ENCODE assay signal across 8 cellular contexts in genomic region chr4:48340905-48341775, GRCh38. TPM values are rescaled to one million over a fixed set of nuclear protein-coding genes. Genes with fewer than 3 reads are reported as not detected.
DNase-seq lines count a peak whose midpoint lies in the region; ATAC-seq and TF ChIP-seq lines count a peak whose summit lies in the region.

Gene SLAIN2 (plus strand): TSS chr4:48341529. CDS start chr4:48341740, 211 bp downstream.

- TF ChIP-seq POLR2A in gastroesophageal sphincter (IDR thresholded peaks at IDR 0.05): peak; percentile 56 to 81

- H3K27me3 Mint-ChIP-seq in activated naive CD4-positive, alpha-beta T cell treated with anti-CD3 and anti-CD28 coated beads, Interleukin-2, amount 10 ng/mL, durations not matched to agents 7 days and 5 days: no peaks in the 10 kb centered on the region

- no peaks in the 10 kb centered on the region for H3K9me3 ChIP-seq in gastroesophageal sphincter

- peaks cover 0 to 48% (median 8%) of the 10 kb centered on the region in 3 donors for H3K4me1 ChIP-seq in gastroesophageal sphincter

- no peak for TF ChIP-seq EP300 in gastroesophageal sphincter (IDR thresholded peaks at IDR 0.05)

- H3K36me3 ChIP-seq in GM06990 (ENCODE audit: control insufficient read depth, insufficient read depth, low read length) (no peaks in the 10 kb centered on the region), gastroesophageal sphincter (no peaks in the 10 kb centered on the region)

- WGBS in gastroesophageal sphincter (ENCODE audit: low coverage in 1 of 2), 2 donors: 0 to 3% methylated on average over 2 to 7 of the region's 89 CpGs

- H3K4me1 Mint-ChIP-seq in activated naive CD4-positive, alpha-beta T cell treated with anti-CD3 and anti-CD28 coated beads, Interleukin-2, amount 10 ng/mL, durations not matched to agents 7 days and 5 days: peaks cover 51% of the 10 kb centered on the region

- peak within 1 kb of the TSS; percentile 94 to 99 (median 98) for H3K27ac ChIP-seq in gastroesophageal sphincter

- peaks cover 6% of the 10 kb centered on the region for H3K36me3 Mint-ChIP-seq in activated naive CD4-positive, alpha-beta T cell treated with anti-CD3 and anti-CD28 coated beads, Interleukin-2, amount 10 ng/mL, durations not matched to agents 7 days and 5 days

- ATAC-seq in gastroesophageal sphincter: peak; percentile 96

- no peaks in the 10 kb centered on the region for H3K9me3 Mint-ChIP-seq in activated naive CD4-positive, alpha-beta T cell treated with anti-CD3 and anti-CD28 coated beads, Interleukin-2, amount 10 ng/mL, durations not matched to agents 7 days and 5 days

- H3K27ac Mint-ChIP-seq in activated naive CD4-positive, alpha-beta T cell treated with anti-CD3 and anti-CD28 coated beads, Interleukin-2, amount 10 ng/mL, durations not matched to agents 7 days and 5 days: peak within 1 kb of the TSS; percentile 96

- TF ChIP-seq CTCF in GM06990 (IDR thresholded peaks at IDR 0.05; ENCODE audit: insufficient read depth, low read length, poor library complexity, severe bottlenecking) (peak; percentile 13), HFF-Myc (IDR thresholded peaks at IDR 0.05; ENCODE audit: low read depth, low read length, missing control alignments) (peak; percentile 29), gastroesophageal sphincter (IDR thresholded peaks at IDR 0.05) (peak in 3 of 4 experiments; percentile 39 to 70 (median 49))

- H3K27me3 ChIP-seq in GM06990 (replicated peaks; ENCODE audit: control insufficient read depth, insufficient read depth, low read length) (no peaks in the 10 kb centered on the region), gastroesophageal sphincter (no peaks in the 10 kb centered on the region)

- CTCF ChIA-PET in activated naive CD4-positive, alpha-beta T cell treated with anti-CD3 and anti-CD28 coated beads, Interleukin-2, amount 10 ng/mL, durations not matched to agents 7 days and 5 days (lab: Charles Lee): no interaction called here

- peak within 1 kb of the TSS; percentile 97 for H3K4me3 Mint-ChIP-seq in activated naive CD4-positive, alpha-beta T cell treated with anti-CD3 and anti-CD28 coated beads, Interleukin-2, amount 10 ng/mL, durations not matched to agents 7 days and 5 days

- H3K4me3 ChIP-seq in GM06990 (replicated peaks; ENCODE audit: low read depth, low read length) (peak within 1 kb of the TSS; percentile 93), HFF-Myc (replicated peaks; ENCODE audit: low read depth, low read length) (peak within 1 kb of the TSS; percentile 90), gastroesophageal sphincter (peak within 1 kb of the TSS; percentile 97)

- DNase-seq in GM06990 (ENCODE audit: extremely low read depth, insufficient read length) (peak; percentile 97), HFF-Myc (ENCODE audit: extremely low read depth, low read depth) (peak; percentile 79), NAMALWA (ENCODE audit: low spot score) (peak; percentile 95), SK-N-DZ (ENCODE audit: low spot score) (peak; percentile 96), non-pigmented ciliary epithelial cell (ENCODE audit: low read depth) (peak; percentile 93), superior temporal gyrus (ENCODE audit: extremely low spot score) (peak; percentile 93)
- DNase-seq in activated naive CD4-positive, alpha-beta T cell treated with anti-CD3 and anti-CD28 coated beads, Interleukin-2, amount 10 ng/mL, durations not matched to agents 7 days and 5 days: peak; percentile 97

RNA-seq across cellular contexts. Expression of gene SLAIN2, which starts in this region (rescaled TPM):
- 8.0 and 8.8 TPM in 2 replicates for polyA plus RNA-seq in SK-N-DZ (2014; cell fraction: cytosol; rRNA removed)
- polyA plus RNA-seq in SK-N-DZ (2014; cell fraction: nucleus; rRNA removed): 7.1 and 7.5 TPM in 2 replicates
- 100 to 1,000 TPM in 3 of 4 donors, 10 to 100 TPM in 1; 68.4 to 238 (median 115) TPM for total RNA-seq in gastroesophageal sphincter

Comparison
In these comparisons a context has a peak if more than half of its experiments do, and no peak if none do; other contexts are left out.
1. Peak in every context shown above with its lines: DNase-seq, ATAC-seq, H3K4me3 ChIP-seq and H3K27ac ChIP-seq.